In the genomic region with DNA sequence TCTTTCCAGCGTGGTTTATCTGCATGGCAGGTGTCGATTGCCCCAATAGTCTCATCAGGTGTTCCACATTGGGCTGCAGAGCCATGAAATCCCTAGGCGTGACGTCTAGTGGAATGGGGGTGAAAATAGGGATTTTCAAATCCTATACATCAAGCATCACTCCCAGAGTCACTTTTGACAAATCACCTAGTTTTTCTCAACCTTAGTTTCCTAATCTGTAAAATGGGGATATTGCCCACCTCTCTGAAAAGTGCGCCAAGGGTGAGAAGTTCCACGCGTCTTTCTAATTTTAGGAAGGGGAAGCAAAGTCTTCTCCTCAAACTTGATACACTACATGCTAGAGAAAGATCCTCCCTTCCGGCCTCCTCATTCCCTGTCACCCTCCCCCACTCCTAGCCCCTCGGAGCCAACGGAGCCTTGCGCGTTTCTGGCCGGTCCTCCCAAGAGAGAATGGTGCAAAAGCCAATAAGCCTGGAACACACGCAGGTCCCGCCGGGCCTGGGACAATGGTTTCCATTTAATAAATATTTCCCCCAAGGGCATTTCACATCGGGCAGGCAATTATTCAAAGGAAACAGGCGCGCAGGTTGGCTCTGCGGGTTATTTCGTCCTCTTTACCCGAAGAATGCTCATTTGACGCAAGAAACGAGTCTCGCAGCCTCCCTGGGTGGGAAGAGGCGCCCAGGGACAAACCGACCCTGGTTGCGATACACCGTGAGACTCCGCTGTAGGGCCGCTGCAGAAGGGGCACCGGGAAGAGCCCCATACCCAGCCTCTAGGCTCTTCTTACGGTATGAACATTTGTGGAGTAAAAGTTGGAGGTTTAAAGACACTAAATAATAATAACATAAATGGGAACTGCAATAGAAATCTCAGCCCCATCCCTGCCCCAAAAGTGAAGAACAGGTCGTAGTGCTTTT, we compare ENCODE assay signal across 1 cellular context.
TF ChIP-seq lines count a peak whose summit lies in the region.

No MANE protein-coding gene starts in this region.

TF ChIP-seq in H1, 55 proteins besides CTCF, POLR2A, EP300 and RAD21:
- TF ChIP-seq YY1 (IDR thresholded peaks at IDR 0.05; ENCODE audit: low read depth, low read length) (no peak), SAP30 (IDR thresholded peaks at IDR 0.05; ENCODE audit: insufficient read depth, insufficient replicate concordance, low read length) (no peak), FOSL1 (IDR thresholded peaks at IDR 0.05; ENCODE audit: insufficient read depth, low read depth, low read length) (no peak), CBX8 (IDR thresholded peaks at IDR 0.05; ENCODE audit: borderline replicate concordance, low read depth, low read length) (peak; percentile 51), POU5F1 (IDR thresholded peaks at IDR 0.05; ENCODE audit: low read depth, low read length) (no peak), CREB1 (IDR thresholded peaks at IDR 0.05) (no peak), SP2 (IDR thresholded peaks at IDR 0.05; ENCODE audit: low read length) (no peak), SUZ12 (IDR thresholded peaks at IDR 0.05; ENCODE audit: low read length) (peak; percentile 2; the same call in 1 of the 2 replicates), GTF2F1 (IDR thresholded peaks at IDR 0.05; ENCODE audit: borderline replicate concordance, low read depth, low read length) (no peak), SP1 (IDR thresholded peaks at IDR 0.05; ENCODE audit: low read depth, low read length) (no peak), TEAD4 (IDR thresholded peaks at IDR 0.05; ENCODE audit: low read depth, low read length) (no peak), TCF12 (IDR thresholded peaks at IDR 0.05; ENCODE audit: low read depth, low read length) (no peak), EGR1 (IDR thresholded peaks at IDR 0.05; ENCODE audit: borderline replicate concordance, low read depth, low read length) (no peak), KDM1A (IDR thresholded peaks at IDR 0.05; ENCODE audit: borderline replicate concordance, low read length) (peak; percentile 75; the same call in 1 of the 2 replicates), SIRT6 (IDR thresholded peaks at IDR 0.05; ENCODE audit: low read length) (no peak), CHD1 (IDR thresholded peaks at IDR 0.05; ENCODE audit: low read depth, low read length) (no peak), CTBP2 (IDR thresholded peaks at IDR 0.05; ENCODE audit: borderline replicate concordance, insufficient read depth, insufficient read length, low read length) (no peak), SIN3A (conservative IDR thresholded peaks at IDR 0.05 in 1 of 2, IDR thresholded peaks at IDR 0.05 in 1 of 2; ENCODE audit: low read depth in 1 of 2, low read length in 2 of 2) (no peak), MAFK (IDR thresholded peaks at IDR 0.05; ENCODE audit: low read depth, low read length) (no peak), NRF1 (IDR thresholded peaks at IDR 0.05; ENCODE audit: low read depth, low read length) (no peak), POLR2AphosphoS5 (IDR thresholded peaks at IDR 0.05; ENCODE audit: low read depth, low read length) (no peak), JUND (IDR thresholded peaks at IDR 0.05; ENCODE audit: low read length) (no peak), CBX5 (IDR thresholded peaks at IDR 0.05; ENCODE audit: low read depth, low read length) (no peak), RNF2 (IDR thresholded peaks at IDR 0.05; ENCODE audit: borderline replicate concordance, low read depth, low read length, missing control alignments, poor library complexity, severe bottlenecking) (peak; percentile 93), BRCA1 (IDR thresholded peaks at IDR 0.05; ENCODE audit: low read depth, low read length) (no peak), SRF (IDR thresholded peaks at IDR 0.05; ENCODE audit: low read depth, low read length) (no peak), KDM5A (IDR thresholded peaks at IDR 0.05; ENCODE audit: low read length) (no peak), TAF7 (optimal IDR thresholded peaks at IDR 0.05; ENCODE audit: borderline replicate concordance, low read depth, low read length) (no peak), HDAC6 (IDR thresholded peaks at IDR 0.05; ENCODE audit: low read depth, low read length) (no peak), CEBPB (IDR thresholded peaks at IDR 0.05; ENCODE audit: low read depth, low read length) (no peak), TAF1 (IDR thresholded peaks at IDR 0.05; ENCODE audit: low read depth, low read length) (no peak), RBBP5 (IDR thresholded peaks at IDR 0.05; ENCODE audit: borderline replicate concordance, low read depth, low read length) (no peak), HDAC2 (IDR thresholded peaks at IDR 0.05; ENCODE audit: borderline replicate concordance in 1 of 2, low read depth in 2 of 2, low read length in 2 of 2) (no peak), EZH2 (IDR thresholded peaks at IDR 0.05; ENCODE audit: low read depth, low read length, severe bottlenecking) (peak; percentile 36), BCL11A (IDR thresholded peaks at IDR 0.05; ENCODE audit: low read depth in 2 of 2, low read length in 2 of 2) (no peak), ZNF274 (IDR thresholded peaks at IDR 0.05; ENCODE audit: borderline replicate concordance, extremely low read depth, low read length) (no peak), CHD2 (IDR thresholded peaks at IDR 0.05; ENCODE audit: low read length) (no peak), JUN (IDR thresholded peaks at IDR 0.05; ENCODE audit: low read depth, low read length) (no peak), RXRA (IDR thresholded peaks at IDR 0.05; ENCODE audit: insufficient read depth, low read depth, low read length) (no peak), ASH2L (IDR thresholded peaks at IDR 0.05; ENCODE audit: low read length) (peak; percentile 4), PHF8 (conservative IDR thresholded peaks at IDR 0.05; ENCODE audit: low read depth, low read length) (no peak), RFX5 (IDR thresholded peaks at IDR 0.05; ENCODE audit: borderline replicate concordance, low read depth, low read length) (no peak)
- TF ChIP-seq, protein P1, sequence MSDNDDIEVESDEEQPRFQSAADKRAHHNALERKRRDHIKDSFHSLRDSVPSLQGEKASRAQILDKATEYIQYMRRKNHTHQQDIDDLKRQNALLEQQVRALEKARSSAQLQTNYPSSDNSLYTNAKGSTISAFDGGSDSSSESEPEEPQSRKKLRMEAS (IDR thresholded peaks at IDR 0.05) = no peak
- TF ChIP-seq, protein P2, sequence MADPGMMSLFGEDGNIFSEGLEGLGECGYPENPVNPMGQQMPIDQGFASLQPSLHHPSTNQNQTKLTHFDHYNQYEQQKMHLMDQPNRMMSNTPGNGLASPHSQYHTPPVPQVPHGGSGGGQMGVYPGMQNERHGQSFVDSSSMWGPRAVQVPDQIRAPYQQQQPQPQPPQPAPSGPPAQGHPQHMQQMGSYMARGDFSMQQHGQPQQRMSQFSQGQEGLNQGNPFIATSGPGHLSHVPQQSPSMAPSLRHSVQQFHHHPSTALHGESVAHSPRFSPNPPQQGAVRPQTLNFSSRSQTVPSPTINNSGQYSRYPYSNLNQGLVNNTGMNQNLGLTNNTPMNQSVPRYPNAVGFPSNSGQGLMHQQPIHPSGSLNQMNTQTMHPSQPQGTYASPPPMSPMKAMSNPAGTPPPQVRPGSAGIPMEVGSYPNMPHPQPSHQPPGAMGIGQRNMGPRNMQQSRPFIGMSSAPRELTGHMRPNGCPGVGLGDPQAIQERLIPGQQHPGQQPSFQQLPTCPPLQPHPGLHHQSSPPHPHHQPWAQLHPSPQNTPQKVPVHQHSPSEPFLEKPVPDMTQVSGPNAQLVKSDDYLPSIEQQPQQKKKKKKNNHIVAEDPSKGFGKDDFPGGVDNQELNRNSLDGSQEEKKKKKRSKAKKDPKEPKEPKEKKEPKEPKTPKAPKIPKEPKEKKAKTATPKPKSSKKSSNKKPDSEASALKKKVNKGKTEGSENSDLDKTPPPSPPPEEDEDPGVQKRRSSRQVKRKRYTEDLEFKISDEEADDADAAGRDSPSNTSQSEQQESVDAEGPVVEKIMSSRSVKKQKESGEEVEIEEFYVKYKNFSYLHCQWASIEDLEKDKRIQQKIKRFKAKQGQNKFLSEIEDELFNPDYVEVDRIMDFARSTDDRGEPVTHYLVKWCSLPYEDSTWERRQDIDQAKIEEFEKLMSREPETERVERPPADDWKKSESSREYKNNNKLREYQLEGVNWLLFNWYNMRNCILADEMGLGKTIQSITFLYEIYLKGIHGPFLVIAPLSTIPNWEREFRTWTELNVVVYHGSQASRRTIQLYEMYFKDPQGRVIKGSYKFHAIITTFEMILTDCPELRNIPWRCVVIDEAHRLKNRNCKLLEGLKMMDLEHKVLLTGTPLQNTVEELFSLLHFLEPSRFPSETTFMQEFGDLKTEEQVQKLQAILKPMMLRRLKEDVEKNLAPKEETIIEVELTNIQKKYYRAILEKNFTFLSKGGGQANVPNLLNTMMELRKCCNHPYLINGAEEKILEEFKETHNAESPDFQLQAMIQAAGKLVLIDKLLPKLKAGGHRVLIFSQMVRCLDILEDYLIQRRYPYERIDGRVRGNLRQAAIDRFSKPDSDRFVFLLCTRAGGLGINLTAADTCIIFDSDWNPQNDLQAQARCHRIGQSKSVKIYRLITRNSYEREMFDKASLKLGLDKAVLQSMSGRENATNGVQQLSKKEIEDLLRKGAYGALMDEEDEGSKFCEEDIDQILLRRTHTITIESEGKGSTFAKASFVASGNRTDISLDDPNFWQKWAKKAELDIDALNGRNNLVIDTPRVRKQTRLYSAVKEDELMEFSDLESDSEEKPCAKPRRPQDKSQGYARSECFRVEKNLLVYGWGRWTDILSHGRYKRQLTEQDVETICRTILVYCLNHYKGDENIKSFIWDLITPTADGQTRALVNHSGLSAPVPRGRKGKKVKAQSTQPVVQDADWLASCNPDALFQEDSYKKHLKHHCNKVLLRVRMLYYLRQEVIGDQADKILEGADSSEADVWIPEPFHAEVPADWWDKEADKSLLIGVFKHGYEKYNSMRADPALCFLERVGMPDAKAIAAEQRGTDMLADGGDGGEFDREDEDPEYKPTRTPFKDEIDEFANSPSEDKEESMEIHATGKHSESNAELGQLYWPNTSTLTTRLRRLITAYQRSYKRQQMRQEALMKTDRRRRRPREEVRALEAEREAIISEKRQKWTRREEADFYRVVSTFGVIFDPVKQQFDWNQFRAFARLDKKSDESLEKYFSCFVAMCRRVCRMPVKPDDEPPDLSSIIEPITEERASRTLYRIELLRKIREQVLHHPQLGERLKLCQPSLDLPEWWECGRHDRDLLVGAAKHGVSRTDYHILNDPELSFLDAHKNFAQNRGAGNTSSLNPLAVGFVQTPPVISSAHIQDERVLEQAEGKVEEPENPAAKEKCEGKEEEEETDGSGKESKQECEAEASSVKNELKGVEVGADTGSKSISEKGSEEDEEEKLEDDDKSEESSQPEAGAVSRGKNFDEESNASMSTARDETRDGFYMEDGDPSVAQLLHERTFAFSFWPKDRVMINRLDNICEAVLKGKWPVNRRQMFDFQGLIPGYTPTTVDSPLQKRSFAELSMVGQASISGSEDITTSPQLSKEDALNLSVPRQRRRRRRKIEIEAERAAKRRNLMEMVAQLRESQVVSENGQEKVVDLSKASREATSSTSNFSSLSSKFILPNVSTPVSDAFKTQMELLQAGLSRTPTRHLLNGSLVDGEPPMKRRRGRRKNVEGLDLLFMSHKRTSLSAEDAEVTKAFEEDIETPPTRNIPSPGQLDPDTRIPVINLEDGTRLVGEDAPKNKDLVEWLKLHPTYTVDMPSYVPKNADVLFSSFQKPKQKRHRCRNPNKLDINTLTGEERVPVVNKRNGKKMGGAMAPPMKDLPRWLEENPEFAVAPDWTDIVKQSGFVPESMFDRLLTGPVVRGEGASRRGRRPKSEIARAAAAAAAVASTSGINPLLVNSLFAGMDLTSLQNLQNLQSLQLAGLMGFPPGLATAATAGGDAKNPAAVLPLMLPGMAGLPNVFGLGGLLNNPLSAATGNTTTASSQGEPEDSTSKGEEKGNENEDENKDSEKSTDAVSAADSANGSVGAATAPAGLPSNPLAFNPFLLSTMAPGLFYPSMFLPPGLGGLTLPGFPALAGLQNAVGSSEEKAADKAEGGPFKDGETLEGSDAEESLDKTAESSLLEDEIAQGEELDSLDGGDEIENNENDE (IDR thresholded peaks at IDR 0.05; ENCODE audit: insufficient replicate concordance, low read length) = no peak
- TF ChIP-seq, protein P3, sequence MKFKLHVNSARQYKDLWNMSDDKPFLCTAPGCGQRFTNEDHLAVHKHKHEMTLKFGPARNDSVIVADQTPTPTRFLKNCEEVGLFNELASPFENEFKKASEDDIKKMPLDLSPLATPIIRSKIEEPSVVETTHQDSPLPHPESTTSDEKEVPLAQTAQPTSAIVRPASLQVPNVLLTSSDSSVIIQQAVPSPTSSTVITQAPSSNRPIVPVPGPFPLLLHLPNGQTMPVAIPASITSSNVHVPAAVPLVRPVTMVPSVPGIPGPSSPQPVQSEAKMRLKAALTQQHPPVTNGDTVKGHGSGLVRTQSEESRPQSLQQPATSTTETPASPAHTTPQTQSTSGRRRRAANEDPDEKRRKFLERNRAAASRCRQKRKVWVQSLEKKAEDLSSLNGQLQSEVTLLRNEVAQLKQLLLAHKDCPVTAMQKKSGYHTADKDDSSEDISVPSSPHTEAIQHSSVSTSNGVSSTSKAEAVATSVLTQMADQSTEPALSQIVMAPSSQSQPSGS (IDR thresholded peaks at IDR 0.05; ENCODE audit: low read length) = no peak
- TF ChIP-seq, protein P4, sequence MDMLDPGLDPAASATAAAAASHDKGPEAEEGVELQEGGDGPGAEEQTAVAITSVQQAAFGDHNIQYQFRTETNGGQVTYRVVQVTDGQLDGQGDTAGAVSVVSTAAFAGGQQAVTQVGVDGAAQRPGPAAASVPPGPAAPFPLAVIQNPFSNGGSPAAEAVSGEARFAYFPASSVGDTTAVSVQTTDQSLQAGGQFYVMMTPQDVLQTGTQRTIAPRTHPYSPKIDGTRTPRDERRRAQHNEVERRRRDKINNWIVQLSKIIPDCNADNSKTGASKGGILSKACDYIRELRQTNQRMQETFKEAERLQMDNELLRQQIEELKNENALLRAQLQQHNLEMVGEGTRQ (IDR thresholded peaks at IDR 0.05; ENCODE audit: low read length) = no peak
- TF ChIP-seq, protein P5, sequence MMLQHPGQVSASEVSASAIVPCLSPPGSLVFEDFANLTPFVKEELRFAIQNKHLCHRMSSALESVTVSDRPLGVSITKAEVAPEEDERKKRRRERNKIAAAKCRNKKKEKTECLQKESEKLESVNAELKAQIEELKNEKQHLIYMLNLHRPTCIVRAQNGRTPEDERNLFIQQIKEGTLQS (IDR thresholded peaks at IDR 0.05; ENCODE audit: insufficient read depth, low read depth, low read length) = no peak
- TF ChIP-seq, protein P6, sequence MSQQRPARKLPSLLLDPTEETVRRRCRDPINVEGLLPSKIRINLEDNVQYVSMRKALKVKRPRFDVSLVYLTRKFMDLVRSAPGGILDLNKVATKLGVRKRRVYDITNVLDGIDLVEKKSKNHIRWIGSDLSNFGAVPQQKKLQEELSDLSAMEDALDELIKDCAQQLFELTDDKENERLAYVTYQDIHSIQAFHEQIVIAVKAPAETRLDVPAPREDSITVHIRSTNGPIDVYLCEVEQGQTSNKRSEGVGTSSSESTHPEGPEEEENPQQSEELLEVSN (IDR thresholded peaks at IDR 0.05) = no peak
